ENCODE assay signal across 34 cellular contexts in the genomic region with DNA sequence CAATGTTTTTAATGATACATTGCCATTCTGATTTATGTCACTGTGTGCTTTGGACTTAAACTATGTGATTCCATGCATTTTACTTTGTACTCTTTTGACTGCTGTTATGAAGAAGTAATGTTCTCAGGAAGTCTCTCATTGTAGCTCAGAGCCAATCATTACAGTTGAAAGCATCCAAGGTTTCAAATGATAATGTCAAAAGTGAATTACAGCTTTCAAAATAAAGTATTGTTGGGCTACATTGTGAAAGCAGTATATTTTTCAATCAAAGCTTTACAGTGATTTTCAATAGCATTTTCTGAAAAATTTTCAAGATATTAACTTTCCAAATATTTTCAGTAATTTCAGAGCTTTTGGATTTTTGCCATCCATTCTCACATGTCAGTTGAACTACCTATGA.
"Had no signal": no experiment of that assay in that cellular context is flagged by ENCODE, and none has a peak within 500 bp of the region (broad histone marks: within the 10 kb centered on the region; RNA-seq: fewer than 3 reads in every experiment).

No MANE protein-coding gene starts in this region.

- H3K36me3 ChIP-seq: MG63 had no signal

- H3K4me3 ChIP-seq: MG63 had no signal

- H3K27me3 ChIP-seq: MG63 had no signal

- H3K9me3 ChIP-seq: MG63 had no signal

- DNase-seq: Karpas-422, Kasumi-1, MG63, MM.1S, MV-4-11, NCI-H1048, NCI-H1092, NCI-H1092 treated with DMSO at 0.1 percent for 48 hours, NCI-H1105, NCI-H1105 treated with DMSO at 0.1 percent for 48 hours, NCI-H1417, NCI-H1417 treated with DMSO at 0.1 percent for 48 hours, NCI-H1436, NCI-H1436 treated with DMSO at 0.1 percent for 48 hours, NCI-H146, NCI-H1694, NCI-H1694 treated with DMSO at 0.1 percent for 48 hours, NCI-H187, NCI-H187 treated with DMSO at 0.1 percent for 48 hours, NCI-H1930, NCI-H2029, NCI-H2029 treated with DMSO at 0.1 percent for 48 hours, NCI-H2081, NCI-H2081 treated with DMSO at 0.1 percent for 48 hours, NCI-H2107, NCI-H2171, NCI-H2171 treated with DMSO at 0.1 percent for 48 hours, NCI-H2227 treated with DMSO at 0.1 percent for 48 hours, NCI-H226, NCI-H345, NCI-H446, NCI-H446 treated with DMSO at 0.1 percent for 48 hours, NCI-H510A, NCI-H510A treated with DMSO at 0.1 percent for 48 hours had no signal
